22 cellular contexts compared by ENCODE assay signal in the genomic region with DNA sequence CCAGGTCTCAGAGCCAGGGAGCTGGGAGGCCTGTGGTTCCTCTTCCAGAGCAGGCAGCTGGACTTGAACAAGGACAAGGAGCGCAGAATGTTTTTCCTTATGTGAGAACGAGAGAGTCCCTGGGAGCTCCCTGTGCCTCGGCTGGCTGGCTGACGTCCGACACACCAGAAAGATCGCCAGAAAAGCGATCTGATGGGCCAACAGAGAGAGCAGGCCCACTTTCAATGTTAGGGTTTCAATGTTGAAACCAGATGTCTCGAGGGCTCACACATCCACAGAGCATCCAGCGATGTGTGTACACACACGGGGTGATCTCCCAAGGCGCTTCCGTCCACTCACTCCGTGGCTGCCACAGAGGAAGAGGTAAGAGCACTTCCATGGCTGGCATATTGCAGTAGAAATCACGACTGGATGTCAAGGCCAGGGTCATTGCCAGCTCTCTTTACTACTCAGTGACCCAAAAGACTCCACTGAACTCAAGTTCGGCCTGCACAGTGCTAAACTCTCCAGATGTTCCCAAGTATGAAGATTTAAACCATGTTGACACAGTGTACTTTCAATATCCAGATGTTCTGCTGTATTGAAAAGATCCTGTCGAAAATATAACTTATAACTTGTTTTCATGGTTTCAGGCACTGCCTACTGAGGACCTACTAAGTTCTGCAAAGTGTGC.
"Had no signal": no experiment of that assay in that cellular context is flagged by ENCODE, and none has a peak within 500 bp of the region (broad histone marks: within the 10 kb centered on the region; RNA-seq: fewer than 3 reads in every experiment).

No MANE protein-coding gene starts in this region.

- H3K27me3 ChIP-seq: cardiac muscle cell, gastroesophageal sphincter, neutrophil, pancreas, right lobe of liver, thyroid gland had no signal

- H3K27ac Mint-ChIP-seq: activated B cell treated with CpG ODN at 0.5 μM for 24 hours; activated CD4-positive, alpha-beta T cell treated with anti-CD3 and anti-CD28 coated beads for 36 hours; activated CD8-positive, alpha-beta memory T cell treated with anti-CD3 and anti-CD28 coated beads, Interleukin-2, amount 10 ng/mL, durations not matched to agents 7 days and 5 days; activated CD8-positive, alpha-beta T cell treated with anti-CD3 and anti-CD28 coated beads for 36 hours; dendritic cell treated with granulocyte-macrophage colony-stimulating factor and Interleukin-4, amounts not matched to agents 40 ng/mL and 50 ng/mL, for 4 days; T-helper 1 cell treated with Interleukin-12 subunit alpha and Interleukin-12 subunit beta and Interleukin-4 antibody, amounts not matched to agents 30 μg/mL and 1 μg/mL, for 36 hours had no signal

- H3K4me3 Mint-ChIP-seq: activated B cell treated with CpG ODN at 0.5 μM for 24 hours; activated CD4-positive, alpha-beta T cell treated with anti-CD3 and anti-CD28 coated beads for 36 hours; activated CD8-positive, alpha-beta memory T cell treated with anti-CD3 and anti-CD28 coated beads, Interleukin-2, amount 10 ng/mL, durations not matched to agents 7 days and 5 days; activated CD8-positive, alpha-beta T cell treated with anti-CD3 and anti-CD28 coated beads for 36 hours; activated naive CD4-positive, alpha-beta T cell treated with anti-CD3 and anti-CD28 coated beads, Interleukin-2, amount 10 ng/mL, durations not matched to agents 7 days and 5 days; dendritic cell treated with granulocyte-macrophage colony-stimulating factor and Interleukin-4, amounts not matched to agents 40 ng/mL and 50 ng/mL, for 4 days; naive thymus-derived CD4-positive, alpha-beta T cell; T-helper 1 cell treated with Interleukin-12 subunit alpha and Interleukin-12 subunit beta and Interleukin-4 antibody, amounts not matched to agents 30 μg/mL and 1 μg/mL, for 36 hours had no signal

- H3K9me3 ChIP-seq: lower lobe of right lung, neutrophil, pancreas, right lobe of liver, thyroid gland had no signal

- H3K4me1 ChIP-seq: gastroesophageal sphincter, lower lobe of right lung, pancreas, thyroid gland had no signal

- H3K27ac ChIP-seq: cardiac muscle cell, gastroesophageal sphincter, lower lobe of right lung, neutrophil, pancreas, right lobe of liver, thyroid gland had no signal

- H3K4me1 Mint-ChIP-seq: activated B cell treated with CpG ODN at 0.5 μM for 24 hours had no signal

- H3K4me3 ChIP-seq: cardiac muscle cell, gastroesophageal sphincter, lower lobe of right lung, pancreas, right lobe of liver, thyroid gland had no signal

- H3K36me3 ChIP-seq: cardiac muscle cell, gastroesophageal sphincter, lower lobe of right lung, neutrophil, pancreas, right lobe of liver, thyroid gland had no signal

- H3K27me3 Mint-ChIP-seq: activated CD4-positive, alpha-beta T cell treated with anti-CD3 and anti-CD28 coated beads for 36 hours; activated CD8-positive, alpha-beta T cell treated with anti-CD3 and anti-CD28 coated beads for 36 hours; dendritic cell treated with granulocyte-macrophage colony-stimulating factor and Interleukin-4, amounts not matched to agents 40 ng/mL and 50 ng/mL, for 4 days had no signal

- H3K9me3 Mint-ChIP-seq: activated CD8-positive, alpha-beta T cell treated with anti-CD3 and anti-CD28 coated beads for 36 hours; dendritic cell treated with granulocyte-macrophage colony-stimulating factor and Interleukin-4, amounts not matched to agents 40 ng/mL and 50 ng/mL, for 4 days had no signal

- DNase-seq: activated B cell treated with CpG ODN at 0.5 μM for 24 hours; activated CD4-positive, alpha-beta T cell treated with anti-CD3 and anti-CD28 coated beads for 36 hours; activated CD8-positive, alpha-beta memory T cell treated with anti-CD3 and anti-CD28 coated beads, Interleukin-2, amount 10 ng/mL, durations not matched to agents 7 days and 5 days; activated CD8-positive, alpha-beta T cell treated with anti-CD3 and anti-CD28 coated beads for 36 hours; activated effector memory CD4-positive, alpha-beta T cell treated with anti-CD3 and anti-CD28 coated beads, Interleukin-2, amount 50 U/mL, for 16 hours; activated naive CD4-positive, alpha-beta T cell treated with anti-CD3 and anti-CD28 coated beads, Interleukin-2, amount 10 ng/mL, durations not matched to agents 7 days and 5 days; activated T-cell treated with anti-CD3 and anti-CD28 coated beads for 4 hours; effector CD8-positive, alpha-beta T cell; left colon; lower lobe of right lung; naive thymus-derived CD4-positive, alpha-beta T cell; pancreas; right lobe of liver; small intestine; stimulated activated CD4-positive, alpha-beta T cell treated with anti-CD3 and anti-CD28 coated beads, Interleukin-2, amount 100 ng/mL, for 24 hours; stimulated activated naive CD4-positive, alpha-beta T cell; thyroid gland had no signal

- H3K36me3 Mint-ChIP-seq: activated CD8-positive, alpha-beta memory T cell treated with anti-CD3 and anti-CD28 coated beads, Interleukin-2, amount 10 ng/mL, durations not matched to agents 7 days and 5 days had no signal

- ATAC-seq: activated CD4-positive, alpha-beta T cell treated with anti-CD3 and anti-CD28 coated beads for 36 hours; activated CD8-positive, alpha-beta memory T cell treated with anti-CD3 and anti-CD28 coated beads, Interleukin-2, amount 10 ng/mL, durations not matched to agents 7 days and 5 days; activated CD8-positive, alpha-beta T cell treated with anti-CD3 and anti-CD28 coated beads for 36 hours; gastroesophageal sphincter; left colon; lower lobe of right lung; naive thymus-derived CD4-positive, alpha-beta T cell; pancreas; right lobe of liver had no signal
